In the genomic region with DNA sequence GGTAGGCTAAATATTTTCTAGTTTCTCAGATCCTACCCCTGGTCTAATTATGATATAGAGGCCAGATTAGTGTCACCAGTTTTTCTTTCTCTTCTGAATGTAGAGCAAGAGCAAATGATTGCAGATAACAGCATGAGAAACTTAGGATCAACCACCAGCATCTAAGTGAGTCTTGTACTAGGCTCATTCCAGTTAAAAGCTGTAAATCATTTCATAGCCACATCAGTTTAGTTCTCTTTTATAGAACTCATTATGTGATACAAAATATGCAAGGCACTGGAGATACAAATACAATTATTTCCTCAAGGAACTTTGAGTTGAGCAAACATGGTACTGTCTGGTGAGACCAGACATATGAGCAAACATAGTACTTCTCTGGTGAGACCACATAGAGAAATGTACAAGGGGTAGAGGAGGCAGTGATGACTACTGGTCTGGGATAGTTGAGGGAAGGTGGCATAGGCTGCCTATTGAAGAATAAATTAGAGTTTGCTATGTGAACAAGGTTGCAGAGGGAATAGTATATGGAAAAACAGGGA, we compare ENCODE assay signal across 28 cellular contexts. TPM values are rescaled to one million over a fixed set of nuclear protein-coding genes. Genes with fewer than 3 reads are reported as not detected.
"Had no signal": no experiment of that assay in that cellular context is flagged by ENCODE, and none has a peak within 500 bp of the region (broad histone marks: within the 10 kb centered on the region; RNA-seq: fewer than 3 reads in every experiment).

No MANE protein-coding gene starts in this region.

- H3K9me3 ChIP-seq: ascending aorta, heart right ventricle, ovary, tibial nerve had no signal

- DNase-seq: activated CD4-positive, alpha-beta T cell treated with anti-CD3 and anti-CD28 coated beads for 48 hours; activated CD4-positive, alpha-beta T cell treated with anti-CD3 and anti-CD28 coated beads, Interleukin-2, amount 50 U/mL, for 48 hours; activated CD8-positive, alpha-beta memory T cell treated with anti-CD3 and anti-CD28 coated beads for 24 hours; activated effector memory CD4-positive, alpha-beta T cell treated with anti-CD3 and anti-CD28 coated beads, Interleukin-2, amount 50 U/mL, for 16 hours; activated naive CD4-positive, alpha-beta T cell treated with anti-CD3 and anti-CD28 coated beads for 36 hours; activated naive CD8-positive, alpha-beta T cell treated with anti-CD3 and anti-CD28 coated beads, Interleukin-2, amount 10 ng/mL, durations not matched to agents 7 days and 5 days; cortex of kidney; heart right ventricle; kidney glomerular epithelial cell; mammary epithelial cell; naive thymus-derived CD4-positive, alpha-beta T cell; ovary; retina; small intestine; stimulated activated CD4-positive, alpha-beta T cell treated with anti-CD3 and anti-CD28 coated beads, Interleukin-4, amount 100 ng/mL, for 24 hours; stimulated activated naive B cell treated with anti-CD40 and anti-IgM and Interleukin-4, amounts not matched to agents 10 μg/mL and 1 μg/mL and 100 μg/mL, for 72 hours; T-helper 17 cell; T1000; WERI-Rb-1 had no signal

- FAIRE-seq: endothelial cell of umbilical vein, small intestine, urothelium cell line had no signal

- H3K27ac Mint-ChIP-seq: activated naive CD4-positive, alpha-beta T cell treated with anti-CD3 and anti-CD28 coated beads for 36 hours; activated naive CD8-positive, alpha-beta T cell treated with anti-CD3 and anti-CD28 coated beads, Interleukin-2, amount 10 ng/mL, durations not matched to agents 7 days and 5 days; progenitor cell of endocrine pancreas; stimulated activated naive B cell treated with anti-CD40 and anti-IgM and Interleukin-4, amounts not matched to agents 10 μg/mL and 1 μg/mL and 100 μg/mL, for 72 hours; T-helper 17 cell had no signal

- H3K27me3 Mint-ChIP-seq: activated naive CD8-positive, alpha-beta T cell treated with anti-CD3 and anti-CD28 coated beads, Interleukin-2, amount 10 ng/mL, durations not matched to agents 7 days and 5 days; progenitor cell of endocrine pancreas; T-helper 17 cell had no signal

- H3K4me3 Mint-ChIP-seq: activated naive CD4-positive, alpha-beta T cell treated with anti-CD3 and anti-CD28 coated beads for 36 hours; activated naive CD8-positive, alpha-beta T cell treated with anti-CD3 and anti-CD28 coated beads, Interleukin-2, amount 10 ng/mL, durations not matched to agents 7 days and 5 days; brain; naive thymus-derived CD4-positive, alpha-beta T cell; stimulated activated naive B cell treated with anti-CD40 and anti-IgM and Interleukin-4, amounts not matched to agents 10 μg/mL and 1 μg/mL and 100 μg/mL, for 72 hours; T-helper 17 cell had no signal

- H3K27ac ChIP-seq: cardiac muscle cell, WERI-Rb-1 had no signal

- H3K36me3 ChIP-seq: ascending aorta, cardiac muscle cell, heart right ventricle, ovary, WERI-Rb-1 had no signal

- ATAC-seq: activated CD4-positive, CD25-positive, alpha-beta regulatory T cell treated with anti-CD3 and anti-CD28 coated beads, Interleukin-2, amount 50 U/mL, for 24 hours; heart right ventricle; naive thymus-derived CD4-positive, alpha-beta T cell; sciatic nerve; stimulated activated naive B cell treated with anti-CD40 and anti-IgM and Interleukin-4, amounts not matched to agents 10 μg/mL and 1 μg/mL and 100 μg/mL, for 72 hours; T-helper 17 cell had no signal

- H3K4me3 ChIP-seq: cardiac muscle cell, ovary, tibial nerve had no signal

- H3K27me3 ChIP-seq: ascending aorta, cardiac muscle cell, heart right ventricle, ovary, tibial nerve had no signal

- H3K9me3 Mint-ChIP-seq: activated naive CD4-positive, alpha-beta T cell treated with anti-CD3 and anti-CD28 coated beads for 36 hours had no signal

RNA-seq across cellular contexts. Expression of gene CRADD, which starts 59.5 kb away (rescaled TPM):
- total RNA-seq: ascending aorta had no signal
